In genomic region chr10:127990846-127991542, GRCh38 we compare ENCODE assay signal across 8 cellular contexts.
DNase-seq lines count a peak whose midpoint lies in the region; ATAC-seq, FAIRE-seq and TF ChIP-seq lines count a peak whose summit lies in the region.

No MANE protein-coding gene starts in this region.

- ATAC-seq in psoas muscle (peak in 3 of 4 donors; percentile 39 to 52 (median 44)), HG02981 (IDR thresholded peaks at IDR 0.05; ENCODE audit: unreplicated experiment) (no peak), GM21786 (IDR thresholded peaks at IDR 0.05; ENCODE audit: unreplicated experiment) (no peak), HG02642 (IDR thresholded peaks at IDR 0.05; ENCODE audit: poor library complexity, unreplicated experiment) (no peak)

- no peak for FAIRE-seq in bronchial epithelial cell (lab: Jason Lieb, UNC)

- H3K9me3 ChIP-seq in SJCRH30 (replicated peaks) = no peaks in the 10 kb centered on the region
- H3K9me3 ChIP-seq in psoas muscle = no peaks in the 10 kb centered on the region

- H3K4me1 ChIP-seq in SJCRH30 = peaks cover 9% of the 10 kb centered on the region
- H3K4me1 ChIP-seq in psoas muscle = peaks cover 7% of the 10 kb centered on the region

- H3K36me3 ChIP-seq in SJCRH30 (no peaks in the 10 kb centered on the region), bronchial epithelial cell (ENCODE audit: control insufficient read depth, insufficient read depth, low read length) (no peaks in the 10 kb centered on the region), psoas muscle (ENCODE audit: insufficient read depth in 1 of 2, low read depth in 1 of 2) (no peaks in the 10 kb centered on the region)

- peaks cover 4% of the 10 kb centered on the region; the same call in 1 of the 2 replicates for H3K27me3 ChIP-seq in SJCRH30
- H3K27me3 ChIP-seq in bronchial epithelial cell (ENCODE audit: control insufficient read depth, insufficient read depth, low read length) = no peaks in the 10 kb centered on the region
- H3K27me3 ChIP-seq in psoas muscle (ENCODE audit: insufficient read depth in 3 of 3, low read length in 2 of 3) = peaks cover 0 to 10% (median 3%) of the 10 kb centered on the region in 3 donors

- TF ChIP-seq CTCF in bronchial epithelial cell (IDR thresholded peaks at IDR 0.05; ENCODE audit: insufficient read depth, low read length, severe bottlenecking) (no peak), psoas muscle (IDR thresholded peaks at IDR 0.05) (no peak)

- WGBS in psoas muscle, 3 donors = 42 to 54% (median 47%) methylated on average over 15 of the region's 15 CpGs

- H3K4me3 ChIP-seq in SJCRH30 (peak overlapping the region; percentile 26; the same call in 1 of the 2 replicates), bronchial epithelial cell (ENCODE audit: low read depth, low read length) (no peak overlapping the region), psoas muscle (no peak overlapping the region)

- H3K27ac ChIP-seq in SJCRH30 (peak overlapping the region; percentile 39), psoas muscle (peak overlapping the region; percentile 40)

- DNase-seq in CD1c-positive myeloid dendritic cell (ENCODE audit: extremely low spot score) (peak; percentile 77), SJCRH30 (peak in 1 of 2 experiments; percentile 33), bronchial epithelial cell (ENCODE audit: low read depth) (peak; percentile 97), psoas muscle (no peak), 8988T (no peak)

- intact Hi-C loops in psoas muscle (cut with DNase I) = no loop called here

Comparison
In these comparisons a context has a peak if more than half of its experiments do, and no peak if none do; other contexts are left out.
1. DNase-seq: peak in CD1c-positive myeloid dendritic cell (single experiment) and bronchial epithelial cell (single experiment); none in psoas muscle (0 of 2) and 8988T (single experiment).
2. ATAC-seq: peak in psoas muscle (3 of 4); none in HG02981 (single experiment), GM21786 (single experiment) and HG02642 (single experiment).